ENCODE assay signal across 20 cellular contexts in genomic region chr2:101420623-101421022, GRCh38. TPM values are rescaled to one million over a fixed set of nuclear protein-coding genes. Genes with fewer than 3 reads are reported as not detected.
DNase-seq lines count a peak whose midpoint lies in the region; ATAC-seq and TF ChIP-seq lines count a peak whose summit lies in the region.
"Had no signal": no experiment of that assay in that cellular context is flagged by ENCODE, and none has a peak within 500 bp of the region (broad histone marks: within the 10 kb centered on the region; RNA-seq: fewer than 3 reads in every experiment).

No MANE protein-coding gene starts in this region.

- H3K36me3 ChIP-seq in adrenal gland (replicated peaks in 1 of 2), result no peaks in the 10 kb centered on the region
- H3K36me3 ChIP-seq: SJCRH30 had no signal

- no peaks in the 10 kb centered on the region for H3K27me3 Mint-ChIP-seq in activated CD8-positive, alpha-beta T cell treated with anti-CD3 and anti-CD28 coated beads, Interleukin-2, amount 10 ng/mL, durations not matched to agents 7 days and 5 days (ENCODE audit: low read depth)
- H3K27me3 Mint-ChIP-seq in activated CD8-positive, alpha-beta T cell treated with anti-CD3 and anti-CD28 coated beads for 36 hours, result no peaks in the 10 kb centered on the region
- H3K27me3 Mint-ChIP-seq in osteocyte (ENCODE audit: unreplicated experiment), result peaks cover 15% of the 10 kb centered on the region

- H3K4me1 Mint-ChIP-seq in activated CD8-positive, alpha-beta T cell treated with anti-CD3 and anti-CD28 coated beads, Interleukin-2, amount 10 ng/mL, durations not matched to agents 7 days and 5 days (ENCODE audit: low read depth), result peaks cover 2% of the 10 kb centered on the region
- no peaks in the 10 kb centered on the region for H3K4me1 Mint-ChIP-seq in activated CD8-positive, alpha-beta T cell treated with anti-CD3 and anti-CD28 coated beads for 36 hours (ENCODE audit: low read depth)
- H3K4me1 Mint-ChIP-seq in osteocyte (ENCODE audit: unreplicated experiment), result no peaks in the 10 kb centered on the region
- H3K4me1 Mint-ChIP-seq: CD8-positive, alpha-beta memory T cell had no signal

- no peak for TF ChIP-seq CTCF in activated CD8-positive, alpha-beta T cell treated with anti-CD3 and anti-CD28 coated beads for 36 hours (IDR thresholded peaks at IDR 0.05)
- no peak for TF ChIP-seq CTCF in fibroblast of mammary gland (conservative IDR thresholded peaks at IDR 0.05; ENCODE audit: control insufficient read depth, insufficient read depth, low read depth, low read length)
- no peak for TF ChIP-seq CTCF in osteocyte (IDR thresholded peaks at IDR 0.05)
- TF ChIP-seq CTCF in adrenal gland (IDR thresholded peaks at IDR 0.05), result no peak

- no peaks in the 10 kb centered on the region for H3K27me3 ChIP-seq in adrenal gland
- H3K27me3 ChIP-seq: BLaER1 treated with 17β-estradiol and CSF1 and Interleukin-3, amounts not matched to agents 10 nM and 100 nM; SJCRH30 had no signal

- no peak overlapping the region for H3K27ac ChIP-seq in adrenal gland
- H3K27ac ChIP-seq: SJCRH30 had no signal

- no peaks in the 10 kb centered on the region for H3K9me3 Mint-ChIP-seq in activated CD8-positive, alpha-beta T cell treated with anti-CD3 and anti-CD28 coated beads, Interleukin-2, amount 10 ng/mL, durations not matched to agents 7 days and 5 days (ENCODE audit: insufficient read depth)
- H3K9me3 Mint-ChIP-seq in activated CD8-positive, alpha-beta T cell treated with anti-CD3 and anti-CD28 coated beads for 36 hours, result no peaks in the 10 kb centered on the region
- H3K9me3 Mint-ChIP-seq in osteocyte (ENCODE audit: unreplicated experiment), result no peaks in the 10 kb centered on the region
- H3K9me3 Mint-ChIP-seq: CD8-positive, alpha-beta memory T cell had no signal

- DNase-seq in activated CD8-positive, alpha-beta T cell treated with anti-CD3 and anti-CD28 coated beads, Interleukin-2, amount 10 ng/mL, durations not matched to agents 7 days and 5 days, result no peak
- no peak for DNase-seq in activated CD8-positive, alpha-beta T cell treated with anti-CD3 and anti-CD28 coated beads for 36 hours
- peak; percentile 45 for DNase-seq in amniotic epithelial cell (ENCODE audit: low read depth)
- peak; percentile 44 for DNase-seq in fibroblast of mammary gland (ENCODE audit: low read depth)
- DNase-seq in osteocyte (ENCODE audit: extremely low spot score, unreplicated experiment), result peak; percentile 17
- no peak for DNase-seq in head of caudate nucleus
- DNase-seq in DMS79 (lab: John Stamatoyannopoulos, UW), result no peak
- no peak for DNase-seq in adrenal gland
- DNase-seq: CD8-positive, alpha-beta memory T cell; DMS79 treated with DMSO at 0.1 percent for 48 hours; Kasumi-1; MM.1S; NCI-H187 treated with DMSO at 0.1 percent for 48 hours; NCI-H2171; NCI-H446 treated with DMSO at 0.1 percent for 48 hours; NCI-H774; PC-3; SJCRH30 had no signal

- POLR2A ChIA-PET in activated CD8-positive, alpha-beta T cell treated with anti-CD3 and anti-CD28 coated beads, Interleukin-2, amount 10 ng/mL, durations not matched to agents 7 days and 5 days (lab: Charles Lee), result no interaction called here
- POLR2A ChIA-PET in activated CD8-positive, alpha-beta T cell treated with anti-CD3 and anti-CD28 coated beads for 36 hours (lab: Charles Lee), result no interaction called here

- 75 to 84% (median 78%) methylated on average over 4 of the region's 4 CpGs for WGBS in adrenal gland, 4 donors

- peak overlapping the region; percentile 33 for H3K27ac Mint-ChIP-seq in activated CD8-positive, alpha-beta T cell treated with anti-CD3 and anti-CD28 coated beads, Interleukin-2, amount 10 ng/mL, durations not matched to agents 7 days and 5 days
- H3K27ac Mint-ChIP-seq in activated CD8-positive, alpha-beta T cell treated with anti-CD3 and anti-CD28 coated beads for 36 hours, result no peak overlapping the region
- no peak overlapping the region for H3K27ac Mint-ChIP-seq in osteocyte (ENCODE audit: unreplicated experiment)
- H3K27ac Mint-ChIP-seq: CD8-positive, alpha-beta memory T cell had no signal

- no peak for ATAC-seq in activated CD8-positive, alpha-beta T cell treated with anti-CD3 and anti-CD28 coated beads, Interleukin-2, amount 10 ng/mL, durations not matched to agents 7 days and 5 days
- no peak for ATAC-seq in activated CD8-positive, alpha-beta T cell treated with anti-CD3 and anti-CD28 coated beads for 36 hours
- ATAC-seq: PC-3 had no signal

- CTCF ChIA-PET in activated CD8-positive, alpha-beta T cell treated with anti-CD3 and anti-CD28 coated beads, Interleukin-2, amount 10 ng/mL, durations not matched to agents 7 days and 5 days (lab: Charles Lee), result interaction anchor here (5.7 kb wide), 1 partner anchor 410 kb away, joined by 83 read pairs; no protein-coding TSS in a partner anchor
- CTCF ChIA-PET in activated CD8-positive, alpha-beta T cell treated with anti-CD3 and anti-CD28 coated beads for 36 hours (lab: Charles Lee), result interaction anchor here (1.6 to 6.4 kb wide), 4 partner anchors 9 to 412 kb away, joined by 5 to 94 read pairs (median 10); no protein-coding TSS in a partner anchor

- intact Hi-C loops in activated CD8-positive, alpha-beta T cell treated with anti-CD3 and anti-CD28 coated beads for 36 hours (cut with micrococcal nuclease), result no loop called here
- intact Hi-C loops in head of caudate nucleus (cut with DNase I) (no loop called here), adrenal gland (cut with DNase I) (loop anchor here in 1 of 2 donors (10.0 kb wide), 1 partner anchor 414 kb away; no protein-coding TSS in a partner anchor)

- no peaks in the 10 kb centered on the region for H3K9me3 ChIP-seq in adrenal gland (replicated peaks in 1 of 3)
- H3K9me3 ChIP-seq: SJCRH30 had no signal

- no peak overlapping the region for H3K4me3 Mint-ChIP-seq in activated CD8-positive, alpha-beta T cell treated with anti-CD3 and anti-CD28 coated beads, Interleukin-2, amount 10 ng/mL, durations not matched to agents 7 days and 5 days
- no peak overlapping the region for H3K4me3 Mint-ChIP-seq in activated CD8-positive, alpha-beta T cell treated with anti-CD3 and anti-CD28 coated beads for 36 hours
- H3K4me3 Mint-ChIP-seq in osteocyte (ENCODE audit: unreplicated experiment), result no peak overlapping the region
- H3K4me3 Mint-ChIP-seq: CD8-positive, alpha-beta memory T cell had no signal

- H3K4me3 ChIP-seq in fibroblast of mammary gland (ENCODE audit: control insufficient read depth, low read depth, low read length), result no peak overlapping the region
- no peak overlapping the region for H3K4me3 ChIP-seq in adrenal gland
- H3K4me3 ChIP-seq: BLaER1 treated with 17β-estradiol and CSF1 and Interleukin-3, amounts not matched to agents 10 nM and 100 nM; SJCRH30 had no signal

- no peaks in the 10 kb centered on the region for H3K36me3 Mint-ChIP-seq in activated CD8-positive, alpha-beta T cell treated with anti-CD3 and anti-CD28 coated beads, Interleukin-2, amount 10 ng/mL, durations not matched to agents 7 days and 5 days (ENCODE audit: low read depth)
- H3K36me3 Mint-ChIP-seq in activated CD8-positive, alpha-beta T cell treated with anti-CD3 and anti-CD28 coated beads for 36 hours (ENCODE audit: low read depth), result no peaks in the 10 kb centered on the region
- no peaks in the 10 kb centered on the region for H3K36me3 Mint-ChIP-seq in osteocyte (ENCODE audit: unreplicated experiment)

- no peaks in the 10 kb centered on the region for H3K4me1 ChIP-seq in adrenal gland (replicated peaks in 1 of 2)
- H3K4me1 ChIP-seq: BLaER1 treated with 17β-estradiol and CSF1 and Interleukin-3, amounts not matched to agents 10 nM and 100 nM; SJCRH30 had no signal

- no peak for TF ChIP-seq POLR2A in adrenal gland (IDR thresholded peaks at IDR 0.05)

RNA-seq across cellular contexts. Expression of gene CREG2, which starts 33.3 kb away (rescaled TPM):
- total RNA-seq in activated CD8-positive, alpha-beta T cell treated with anti-CD3 and anti-CD28 coated beads, Interleukin-2, amount 10 ng/mL, durations not matched to agents 7 days and 5 days, result not detected
- total RNA-seq in activated CD8-positive, alpha-beta T cell treated with anti-CD3 and anti-CD28 coated beads for 36 hours, result not detected
- not detected in 2 replicates for total RNA-seq in osteocyte
- under 1 TPM in 2 of 8 donors, not detected in 6; 0.25 to 0.55 TPM for total RNA-seq in adrenal gland
- polyA plus RNA-seq in adrenal gland, result under 1 TPM in 1 of 3 donors, not detected in 2; 0.02 TPM
- total RNA-seq: CD8-positive, alpha-beta memory T cell had no signal
- polyA plus RNA-seq: CD8-positive, alpha-beta memory T cell had no signal

RNA-seq across cellular contexts. Expression of gene RFX8, which starts 54.3 kb away (rescaled TPM):
- 1 to 10 TPM; 2.2 to 2.8 TPM for total RNA-seq in activated CD8-positive, alpha-beta T cell treated with anti-CD3 and anti-CD28 coated beads, Interleukin-2, amount 10 ng/mL, durations not matched to agents 7 days and 5 days
- under 1 TPM in 1 of 2 experiments, not detected in 1; 0.18 TPM for total RNA-seq in activated CD8-positive, alpha-beta T cell treated with anti-CD3 and anti-CD28 coated beads for 36 hours
- not detected in 2 replicates for total RNA-seq in osteocyte
- total RNA-seq in adrenal gland, result 10 to 100 TPM in 1 of 8 donors, under 1 TPM in 3, not detected in 4; 0.14 to 21.8 (median 0.69) TPM
- polyA plus RNA-seq in adrenal gland, result 1 to 10 TPM in 1 of 3 donors, under 1 TPM in 2; 0.31 to 1.1 (median 0.71) TPM
- total RNA-seq: A172; CD8-positive, alpha-beta memory T cell had no signal
- polyA plus RNA-seq: CD8-positive, alpha-beta memory T cell had no signal

Comparison
In these comparisons a context has a peak if more than half of its experiments do, and no peak if none do; other contexts are left out.
1. DNase-seq: peak in amniotic epithelial cell (single experiment), fibroblast of mammary gland (single experiment) and osteocyte (single experiment); none in activated CD8-positive, alpha-beta T cell treated with anti-CD3 and anti-CD28 coated beads, Interleukin-2, amount 10 ng/mL, durations not matched to agents 7 days and 5 days (single experiment), activated CD8-positive, alpha-beta T cell treated with anti-CD3 and anti-CD28 coated beads for 36 hours (single experiment), head of caudate nucleus (0 of 42), DMS79 (single experiment) and adrenal gland (0 of 7).